ENCODE assay signal across 25 cellular contexts in genomic region chr3:134708025-134708597, GRCh38. TPM values are rescaled to one million over a fixed set of nuclear protein-coding genes. Genes with fewer than 3 reads are reported as not detected.
DNase-seq lines count a peak whose midpoint lies in the region.
"Had no signal": no experiment of that assay in that cellular context is flagged by ENCODE, and none has a peak within 500 bp of the region (broad histone marks: within the 10 kb centered on the region; RNA-seq: fewer than 3 reads in every experiment).

No MANE protein-coding gene starts in this region.

- no peaks in the 10 kb centered on the region for H3K36me3 ChIP-seq in skeletal muscle satellite cell (ENCODE audit: insufficient read depth, low read length)
- H3K36me3 ChIP-seq: heart right ventricle, suprapubic skin, vagina had no signal

- peak overlapping the region; percentile 5 for H3K4me2 ChIP-seq in skeletal muscle satellite cell (ENCODE audit: low read length)

- no peaks in the 10 kb centered on the region for H3K9me3 ChIP-seq in skeletal muscle satellite cell (replicated peaks; ENCODE audit: low read length)
- H3K9me3 ChIP-seq: heart right ventricle, psoas muscle, suprapubic skin, vagina had no signal

- DNase-seq in EH (ENCODE audit: low read depth) (peak; percentile 20), NCI-H446 treated with DMSO at 0.1 percent for 48 hours (lab: John Stamatoyannopoulos, UW) (peak; percentile 25), dermis blood vessel endothelial cell (peak; percentile 73), NCI-H1694 treated with DMSO at 0.1 percent for 48 hours (lab: John Stamatoyannopoulos, UW) (no peak), NCI-H2081 (lab: John Stamatoyannopoulos, UW) (no peak)
- DNase-seq in activated T-helper 1 cell treated with anti-CD3 and anti-CD28 coated beads, Interleukin-12 subunit alpha, Interleukin-12 subunit beta, Interleukin-2, Interleukin-4 antibody, amounts not matched to agents 30 ng/mL and 10 ng/mL and 1 ng/mL, durations not matched to agents 14 hours and 24 hours and 36 hours (ENCODE audit: low spot score): no peak
- no peak for DNase-seq in effector CD4-positive, alpha-beta T cell
- DNase-seq: activated CD4-positive, alpha-beta T cell treated with anti-CD3 and anti-CD28 coated beads, Interleukin-2, amount 10 ng/mL, durations not matched to agents 7 days and 5 days; activated CD8-positive, alpha-beta memory T cell treated with anti-CD3 and anti-CD28 coated beads, Interleukin-2, amount 10 ng/mL, durations not matched to agents 7 days and 5 days; CD4-positive, CD25-positive, alpha-beta regulatory T cell; heart right ventricle; mesenchymal stem cell; NCI-H1048; NCI-H1930; psoas muscle; stimulated activated CD4-positive, alpha-beta T cell treated with anti-CD3 and anti-CD28 coated beads, Interleukin-2, amount 100 ng/mL, for 24 hours had no signal

- peaks cover 10% of the 10 kb centered on the region for H3K27me3 Mint-ChIP-seq in activated T-helper 1 cell treated with anti-CD3 and anti-CD28 coated beads, Interleukin-12 subunit alpha, Interleukin-12 subunit beta, Interleukin-2, Interleukin-4 antibody, amounts not matched to agents 30 ng/mL and 10 ng/mL and 1 ng/mL, durations not matched to agents 14 hours and 24 hours and 36 hours (ENCODE audit: insufficient read depth)
- H3K27me3 Mint-ChIP-seq: activated CD4-positive, alpha-beta T cell treated with anti-CD3 and anti-CD28 coated beads, Interleukin-2, amount 10 ng/mL, durations not matched to agents 7 days and 5 days; activated naive CD4-positive, alpha-beta T cell treated with anti-CD3 and anti-CD28 coated beads, Interleukin-2, amount 50 U/mL, for 24 hours; stimulated activated memory B cell treated with anti-CD40 and anti-IgM and Interleukin-4, amounts not matched to agents 10 μg/mL and 1 μg/mL and 100 μg/mL, for 72 hours had no signal

- no peaks in the 10 kb centered on the region for H3K27me3 ChIP-seq in skeletal muscle satellite cell (ENCODE audit: control insufficient read depth, insufficient read depth, low read length)
- H3K27me3 ChIP-seq: heart right ventricle, suprapubic skin, vagina had no signal

- peaks cover 25% of the 10 kb centered on the region for H3K4me1 ChIP-seq in skeletal muscle satellite cell (ENCODE audit: control insufficient read depth, insufficient read depth, low read length)

- intact Hi-C loops in activated T-helper 1 cell treated with anti-CD3 and anti-CD28 coated beads, Interleukin-12 subunit alpha, Interleukin-12 subunit beta, Interleukin-2, Interleukin-4 antibody, amounts not matched to agents 30 ng/mL and 10 ng/mL and 1 ng/mL, durations not matched to agents 14 hours and 24 hours and 36 hours (cut with micrococcal nuclease): no loop called here

- H3K36me3 Mint-ChIP-seq in activated T-helper 1 cell treated with anti-CD3 and anti-CD28 coated beads, Interleukin-12 subunit alpha, Interleukin-12 subunit beta, Interleukin-2, Interleukin-4 antibody, amounts not matched to agents 30 ng/mL and 10 ng/mL and 1 ng/mL, durations not matched to agents 14 hours and 24 hours and 36 hours (ENCODE audit: low read depth): no peaks in the 10 kb centered on the region
- H3K36me3 Mint-ChIP-seq: activated CD8-positive, alpha-beta memory T cell treated with anti-CD3 and anti-CD28 coated beads, Interleukin-2, amount 10 ng/mL, durations not matched to agents 7 days and 5 days; activated naive CD4-positive, alpha-beta T cell treated with anti-CD3 and anti-CD28 coated beads, Interleukin-2, amount 50 U/mL, for 24 hours; CD4-positive, CD25-positive, alpha-beta regulatory T cell; stimulated activated memory B cell treated with anti-CD40 and anti-IgM and Interleukin-4, amounts not matched to agents 10 μg/mL and 1 μg/mL and 100 μg/mL, for 72 hours had no signal

- no peak overlapping the region for H3K4me3 Mint-ChIP-seq in activated T-helper 1 cell treated with anti-CD3 and anti-CD28 coated beads, Interleukin-12 subunit alpha, Interleukin-12 subunit beta, Interleukin-2, Interleukin-4 antibody, amounts not matched to agents 30 ng/mL and 10 ng/mL and 1 ng/mL, durations not matched to agents 14 hours and 24 hours and 36 hours
- H3K4me3 Mint-ChIP-seq: activated CD4-positive, alpha-beta T cell treated with anti-CD3 and anti-CD28 coated beads, Interleukin-2, amount 10 ng/mL, durations not matched to agents 7 days and 5 days; activated CD8-positive, alpha-beta memory T cell treated with anti-CD3 and anti-CD28 coated beads, Interleukin-2, amount 10 ng/mL, durations not matched to agents 7 days and 5 days; activated naive CD4-positive, alpha-beta T cell treated with anti-CD3 and anti-CD28 coated beads, Interleukin-2, amount 50 U/mL, for 24 hours; CD4-positive, CD25-positive, alpha-beta regulatory T cell; central memory CD8-positive, alpha-beta T cell; stimulated activated memory B cell treated with anti-CD40 and anti-IgM and Interleukin-4, amounts not matched to agents 10 μg/mL and 1 μg/mL and 100 μg/mL, for 72 hours had no signal

- H3K4me3 ChIP-seq in skeletal muscle satellite cell (ENCODE audit: low read length): no peak overlapping the region
- H3K4me3 ChIP-seq: heart right ventricle, psoas muscle, skin epidermis, suprapubic skin, vagina had no signal

- H3K4me1 Mint-ChIP-seq in activated T-helper 1 cell treated with anti-CD3 and anti-CD28 coated beads, Interleukin-12 subunit alpha, Interleukin-12 subunit beta, Interleukin-2, Interleukin-4 antibody, amounts not matched to agents 30 ng/mL and 10 ng/mL and 1 ng/mL, durations not matched to agents 14 hours and 24 hours and 36 hours (ENCODE audit: low read depth): no peaks in the 10 kb centered on the region
- H3K4me1 Mint-ChIP-seq: activated CD4-positive, alpha-beta T cell treated with anti-CD3 and anti-CD28 coated beads, Interleukin-2, amount 10 ng/mL, durations not matched to agents 7 days and 5 days; activated CD8-positive, alpha-beta memory T cell treated with anti-CD3 and anti-CD28 coated beads, Interleukin-2, amount 10 ng/mL, durations not matched to agents 7 days and 5 days; activated naive CD4-positive, alpha-beta T cell treated with anti-CD3 and anti-CD28 coated beads, Interleukin-2, amount 50 U/mL, for 24 hours; CD4-positive, CD25-positive, alpha-beta regulatory T cell; central memory CD8-positive, alpha-beta T cell; stimulated activated memory B cell treated with anti-CD40 and anti-IgM and Interleukin-4, amounts not matched to agents 10 μg/mL and 1 μg/mL and 100 μg/mL, for 72 hours had no signal

- no peak overlapping the region for H3K27ac Mint-ChIP-seq in activated T-helper 1 cell treated with anti-CD3 and anti-CD28 coated beads, Interleukin-12 subunit alpha, Interleukin-12 subunit beta, Interleukin-2, Interleukin-4 antibody, amounts not matched to agents 30 ng/mL and 10 ng/mL and 1 ng/mL, durations not matched to agents 14 hours and 24 hours and 36 hours
- H3K27ac Mint-ChIP-seq: activated CD4-positive, alpha-beta T cell treated with anti-CD3 and anti-CD28 coated beads, Interleukin-2, amount 10 ng/mL, durations not matched to agents 7 days and 5 days; activated CD8-positive, alpha-beta memory T cell treated with anti-CD3 and anti-CD28 coated beads, Interleukin-2, amount 10 ng/mL, durations not matched to agents 7 days and 5 days; activated naive CD4-positive, alpha-beta T cell treated with anti-CD3 and anti-CD28 coated beads, Interleukin-2, amount 50 U/mL, for 24 hours; stimulated activated memory B cell treated with anti-CD40 and anti-IgM and Interleukin-4, amounts not matched to agents 10 μg/mL and 1 μg/mL and 100 μg/mL, for 72 hours had no signal

- no peaks in the 10 kb centered on the region for H3K9me3 Mint-ChIP-seq in activated T-helper 1 cell treated with anti-CD3 and anti-CD28 coated beads, Interleukin-12 subunit alpha, Interleukin-12 subunit beta, Interleukin-2, Interleukin-4 antibody, amounts not matched to agents 30 ng/mL and 10 ng/mL and 1 ng/mL, durations not matched to agents 14 hours and 24 hours and 36 hours
- H3K9me3 Mint-ChIP-seq: activated CD4-positive, alpha-beta T cell treated with anti-CD3 and anti-CD28 coated beads, Interleukin-2, amount 10 ng/mL, durations not matched to agents 7 days and 5 days; activated naive CD4-positive, alpha-beta T cell treated with anti-CD3 and anti-CD28 coated beads, Interleukin-2, amount 50 U/mL, for 24 hours; stimulated activated memory B cell treated with anti-CD40 and anti-IgM and Interleukin-4, amounts not matched to agents 10 μg/mL and 1 μg/mL and 100 μg/mL, for 72 hours had no signal

- H3K9ac ChIP-seq in skeletal muscle satellite cell (ENCODE audit: low read depth, low read length): no peak overlapping the region

RNA-seq across cellular contexts. Expression of gene KY, which starts 57.3 kb away (rescaled TPM):
- not detected in 2 replicates for total RNA-seq in dermis blood vessel endothelial cell
- 1.0 and 1.1 TPM in 2 replicates for total RNA-seq in skeletal muscle satellite cell (2012; rRNA removed)
- not detected in 2 replicates for total RNA-seq in activated T-helper 1 cell treated with anti-CD3 and anti-CD28 coated beads, Interleukin-12 subunit alpha, Interleukin-12 subunit beta, Interleukin-2, Interleukin-4 antibody, amounts not matched to agents 30 ng/mL and 10 ng/mL and 1 ng/mL, durations not matched to agents 14 hours and 24 hours and 36 hours
- total RNA-seq: activated CD4-positive, alpha-beta T cell treated with anti-CD3 and anti-CD28 coated beads, Interleukin-2, amount 10 ng/mL, durations not matched to agents 7 days and 5 days; activated CD8-positive, alpha-beta memory T cell treated with anti-CD3 and anti-CD28 coated beads, Interleukin-2, amount 10 ng/mL, durations not matched to agents 7 days and 5 days; CD4-positive, CD25-positive, alpha-beta regulatory T cell; dermis microvascular lymphatic vessel endothelial cell; fibroblast of villous mesenchyme had no signal

Comparison
In these comparisons a context has a peak if more than half of its experiments do, and no peak if none do; other contexts are left out.
1. DNase-seq: peak in EH (single experiment), NCI-H446 treated with DMSO at 0.1 percent for 48 hours (single experiment) and dermis blood vessel endothelial cell (single experiment); none in activated T-helper 1 cell treated with anti-CD3 and anti-CD28 coated beads, Interleukin-12 subunit alpha, Interleukin-12 subunit beta, Interleukin-2, Interleukin-4 antibody, amounts not matched to agents 30 ng/mL and 10 ng/mL and 1 ng/mL, durations not matched to agents 14 hours and 24 hours and 36 hours (single experiment), effector CD4-positive, alpha-beta T cell (single experiment), NCI-H1694 treated with DMSO at 0.1 percent for 48 hours (single experiment) and NCI-H2081 (0 of 2).